In genomic region chr10:131266936-131267813, GRCh38 we compare ENCODE assay signal across 24 cellular contexts. TPM values are rescaled to one million over a fixed set of nuclear protein-coding genes. Genes with fewer than 3 reads are reported as not detected.
DNase-seq lines count a peak whose midpoint lies in the region; ATAC-seq and TF ChIP-seq lines count a peak whose summit lies in the region.
"Had no signal": no experiment of that assay in that cellular context is flagged by ENCODE, and none has a peak within 500 bp of the region (broad histone marks: within the 10 kb centered on the region; RNA-seq: fewer than 3 reads in every experiment).

No MANE protein-coding gene starts in this region.

- no peak overlapping the region for H3K23ac ChIP-seq in H9 (ENCODE audit: insufficient read length, low read depth, low read length)

- H3K27ac ChIP-seq in H9 (ENCODE audit: insufficient read length, low read depth, low read length) = no peak overlapping the region
- no peak overlapping the region for H3K27ac ChIP-seq in lower lobe of right lung
- H3K27ac ChIP-seq: PC-9 had no signal

- no peak overlapping the region for H2BK12ac ChIP-seq in H9 (ENCODE audit: insufficient read length, low read depth, low read length)

- H3K4me1 Mint-ChIP-seq in H9 = peaks cover 4 to 6% of the 10 kb centered on the region in 2 experiments; a peak in 3 of 4 replicates
- no peaks in the 10 kb centered on the region for H3K4me1 Mint-ChIP-seq in type B pancreatic cell (ENCODE audit: unreplicated experiment)
- H3K4me1 Mint-ChIP-seq: CD4-positive, CD25-positive, alpha-beta regulatory T cell had no signal

- H2BK5ac ChIP-seq in H9 (ENCODE audit: insufficient read length, low read length) = no peak overlapping the region

- H3K27me3 Mint-ChIP-seq in H9 (ENCODE audit: low read depth) (peaks cover 2% of the 10 kb centered on the region; the same call in 1 of the 2 replicates), type B pancreatic cell (peaks cover 7% of the 10 kb centered on the region)
- H3K27me3 Mint-ChIP-seq: CD4-positive, CD25-positive, alpha-beta regulatory T cell had no signal

- H3K4me3 Mint-ChIP-seq in H9 (no peak overlapping the region), type B pancreatic cell (no peak overlapping the region)
- H3K4me3 Mint-ChIP-seq: CD4-positive, CD25-positive, alpha-beta regulatory T cell had no signal

- H3K79me2 ChIP-seq in H9 (ENCODE audit: insufficient read depth, low read length) = no peaks in the 10 kb centered on the region

- H3K14ac ChIP-seq in H9 (ENCODE audit: insufficient read depth, low read length) = no peak overlapping the region; the same call in 1 of the 2 replicates

- H2BK15ac ChIP-seq in H9 (ENCODE audit: low read depth, low read length) = no peak overlapping the region

- no peaks in the 10 kb centered on the region for H3K9me3 ChIP-seq in H9 (ENCODE audit: control insufficient read depth, low read depth, low read length)
- H3K9me3 ChIP-seq in lower lobe of right lung = no peaks in the 10 kb centered on the region
- H3K9me3 ChIP-seq: MG63 had no signal

- H4K20me1 ChIP-seq in H9 (ENCODE audit: control insufficient read depth, insufficient read depth, insufficient read length) = no peaks in the 10 kb centered on the region

- no peak overlapping the region for H4K5ac ChIP-seq in H9 (ENCODE audit: insufficient read length, low read depth, low read length)

- WGBS in H9 (ENCODE audit: extremely low coverage, insufficient read length, low lambda C conversion rate) = no CpG with 5 or more reads among the region's 14 CpGs

- no peak overlapping the region for H3K56ac ChIP-seq in H9 (ENCODE audit: insufficient read length, low read depth, low read length)

- H3K27ac Mint-ChIP-seq in H9 (no peak overlapping the region; a peak in 1 of 7 replicates), type B pancreatic cell (no peak overlapping the region)
- H3K27ac Mint-ChIP-seq: CD4-positive, CD25-positive, alpha-beta regulatory T cell had no signal

- H3K9ac ChIP-seq in H9 (ENCODE audit: extremely low read depth, insufficient read length, low read length) = no peak overlapping the region

- H3K4ac ChIP-seq in H9 (ENCODE audit: low read depth, low read length) = no peak overlapping the region

- H3K18ac ChIP-seq in H9 (ENCODE audit: insufficient read length, low read depth, low read length) = no peak overlapping the region

- no peak overlapping the region for H3K4me2 ChIP-seq in H9 (ENCODE audit: insufficient read depth, insufficient read length, low read length)
- H3K4me2 ChIP-seq: PC-9 had no signal

- H3K9me3 Mint-ChIP-seq in H9 = no peaks in the 10 kb centered on the region
- H3K9me3 Mint-ChIP-seq in type B pancreatic cell = no peaks in the 10 kb centered on the region
- H3K9me3 Mint-ChIP-seq: CD4-positive, CD25-positive, alpha-beta regulatory T cell had no signal

- H3K36me3 ChIP-seq in lower lobe of right lung = no peaks in the 10 kb centered on the region
- H3K36me3 ChIP-seq: MG63 had no signal

- no peak overlapping the region for H2BK120ac ChIP-seq in H9 (ENCODE audit: low read depth, low read length, poor library complexity, severe bottlenecking)

- H2AFZ ChIP-seq in H9 (ENCODE audit: low read length) = no peak overlapping the region
- H2AFZ ChIP-seq: PC-9 had no signal

- no peak overlapping the region for H3T11ph ChIP-seq in H9 (ENCODE audit: low read length)

- H2AK5ac ChIP-seq in H9 (ENCODE audit: insufficient read length, low read length) = no peak overlapping the region

- no peaks in the 10 kb centered on the region for H3K23me2 ChIP-seq in H9 (ENCODE audit: insufficient read length, low read depth, low read length, poor library complexity, severe bottlenecking)

- TF ChIP-seq CTCF in H9 (conservative IDR thresholded peaks at IDR 0.05) = no peak
- no peak for TF ChIP-seq CTCF in lower lobe of right lung (IDR thresholded peaks at IDR 0.05)
- no peak for TF ChIP-seq CTCF in type B pancreatic cell (conservative IDR thresholded peaks at IDR 0.05)

- H3K4me1 ChIP-seq in H9 (ENCODE audit: insufficient read depth, low read length) (no peaks in the 10 kb centered on the region), lower lobe of right lung (no peaks in the 10 kb centered on the region)

- no peak overlapping the region for H2BK20ac ChIP-seq in H9 (ENCODE audit: low read depth, low read length, poor library complexity, severe bottlenecking)

- ATAC-seq in lower lobe of right lung = peak in 1 of 2 donors; percentile 15
- ATAC-seq in GM21619 (IDR thresholded peaks at IDR 0.05; ENCODE audit: unreplicated experiment) = no peak

- no peak overlapping the region for H4K8ac ChIP-seq in H9 (replicated peaks; ENCODE audit: insufficient read length, low read depth, low read length)

- no peak overlapping the region for H4K91ac ChIP-seq in H9 (ENCODE audit: insufficient read length, low read depth, low read length)

- H3K27me3 ChIP-seq in H9 (ENCODE audit: insufficient read depth, low read length) (no peaks in the 10 kb centered on the region), lower lobe of right lung (ENCODE audit: low read depth) (peaks cover 9% of the 10 kb centered on the region)
- H3K27me3 ChIP-seq: MG63 had no signal

- H3K79me1 ChIP-seq in H9 (ENCODE audit: insufficient read depth, low read depth, low read length, poor library complexity, severe bottlenecking) = no peaks in the 10 kb centered on the region

- H3K36me3 Mint-ChIP-seq in H9 (ENCODE audit: insufficient read depth in 1 of 3, low read depth in 3 of 3) (peaks cover 0 to 5% (median 0%) of the 10 kb centered on the region in 3 experiments; a peak in 2 of 7 replicates), type B pancreatic cell (no peaks in the 10 kb centered on the region)
- H3K36me3 Mint-ChIP-seq: CD4-positive, CD25-positive, alpha-beta regulatory T cell had no signal

- intact Hi-C loops in lower lobe of right lung (cut with DNase I) = no loop called here
- intact Hi-C loops in posterior vena cava (cut with DNase I) = no loop called here

- no peak overlapping the region for H3K4me3 ChIP-seq in lower lobe of right lung
- H3K4me3 ChIP-seq: MG63, PC-9 had no signal

- DNase-seq in H9 (peak; percentile 19), lower lobe of right lung (peak; percentile 30), posterior vena cava (ENCODE audit: low spot score) (peak; percentile 59), type B pancreatic cell (ENCODE audit: extremely low spot score, unreplicated experiment) (peak; percentile 43), islet precursor cell (no peak)
- DNase-seq in stimulated activated naive CD4-positive, alpha-beta T cell treated with Interleukin-2 at 50 U/mL for 16 hours (lab: John Stamatoyannopoulos, UW) = no peak
- DNase-seq: CD4-positive, CD25-positive, alpha-beta regulatory T cell; IMR-90; KG1; MG63; NCI-H1105 treated with DMSO at 0.1 percent for 48 hours; NCI-H146; NCI-H2029; NCI-H446 treated with DMSO at 0.1 percent for 48 hours; NCI-H526; NCI-H82; NK-92 treated with Interleukin-12 subunit alpha and Interleukin-12 subunit beta, amount 100 ng/mL, for 24 hours; PC-9; Right ventricle myocardium superior had no signal

RNA-seq across cellular contexts. Expression of gene TCERG1L, which starts 44.3 kb away (rescaled TPM):
- 3.3 and 3.5 TPM in 2 replicates for total RNA-seq in H9 (2021)
- total RNA-seq in lower lobe of right lung = not detected
- not detected for total RNA-seq in posterior vena cava
- total RNA-seq in type B pancreatic cell (ENCODE audit: low replicate concordance) = 2.7 and 4.2 TPM in 2 replicates
- total RNA-seq: A172; CD4-positive, CD25-positive, alpha-beta regulatory T cell; Daoy; G401; IMR-90; PC-9; Right ventricle myocardium superior; RPMI7951 had no signal

Comparison
In these comparisons a context has a peak if more than half of its experiments do, and no peak if none do; other contexts are left out.
1. DNase-seq: peak in H9 (single experiment), lower lobe of right lung (single experiment), posterior vena cava (single experiment) and type B pancreatic cell (single experiment); none in stimulated activated naive CD4-positive, alpha-beta T cell treated with Interleukin-2 at 50 U/mL for 16 hours (single experiment) and islet precursor cell (single experiment).